14 cellular contexts compared by ENCODE assay signal in genomic region chr7:158760936-158761335, GRCh38. TPM values are rescaled to one million over a fixed set of nuclear protein-coding genes. Genes with fewer than 3 reads are reported as not detected.
A peak's percentile ranks its signal among the peaks of the same experiment; 100 is the strongest.
DNase-seq lines count a peak whose midpoint lies in the region; ATAC-seq, FAIRE-seq and TF ChIP-seq lines count a peak whose summit lies in the region.
"Had no signal": no experiment of that assay in that cellular context is flagged by ENCODE, and none has a peak within 500 bp of the region (broad histone marks: within the 10 kb centered on the region; RNA-seq: fewer than 3 reads in every experiment).

No MANE protein-coding gene starts in this region.

- SMC1A ChIA-PET in GM12878 (lab: Charles Lee; ENCODE audit: uncharacterized antibody, unreplicated experiment): no interaction called here

- no peaks in the 10 kb centered on the region for H3K9me3 ChIP-seq in GM12878 (replicated peaks; ENCODE audit: control insufficient read depth, insufficient read depth, low read length)
- H3K9me3 ChIP-seq in uterus: no peaks in the 10 kb centered on the region

- no peak overlapping the region for H3K4me3 Mint-ChIP-seq in immature natural killer cell

- no peaks in the 10 kb centered on the region for H3K79me2 ChIP-seq in GM12878 (ENCODE audit: control insufficient read depth, insufficient read depth, low read length)

- peaks cover 2 to 8% of the 10 kb centered on the region in 2 donors for H3K4me1 Mint-ChIP-seq in immature natural killer cell

- peaks cover 35 to 68% (median 55%) of the 10 kb centered on the region in 3 donors for H3K36me3 Mint-ChIP-seq in immature natural killer cell

- peak; percentile 22; the same call in 1 of the 2 replicates for TF ChIP-seq RAD21 in GM12878 (IDR thresholded peaks at IDR 0.05; ENCODE audit: insufficient read depth, low read depth, low read length)

- no peak for TF ChIP-seq POLR2A in GM12878 (IDR thresholded peaks at IDR 0.05; ENCODE audit: low read depth, low read length)
- TF ChIP-seq POLR2A in uterus (IDR thresholded peaks at IDR 0.05): no peak

- no peaks in the 10 kb centered on the region for H4K20me1 ChIP-seq in GM12878 (ENCODE audit: control insufficient read depth, insufficient read depth)

- H3K27me3 Mint-ChIP-seq in immature natural killer cell (ENCODE audit: low read depth in 3 of 3): peaks cover 0 to 5% (median 0%) of the 10 kb centered on the region in 3 donors

- H3K36me3 ChIP-seq in GM12878 (ENCODE audit: control insufficient read depth in 2 of 2, insufficient read depth in 2 of 2, low read length in 1 of 2) (peaks cover 7 to 13% of the 10 kb centered on the region in 2 experiments), uterus (no peaks in the 10 kb centered on the region)

- ATAC-seq in GM12878: no peak

- BruUV-seq in GM12878 (replicated peaks; lab: Mats Ljungman, UMichigan): no TSS peak

- no peak for FAIRE-seq in GM12878 (lab: Jason Lieb, UNC)
- FAIRE-seq: GM19239 had no signal

- TF ChIP-seq CTCF in GM12878 (IDR thresholded peaks at IDR 0.05 in 2 of 3, conservative IDR thresholded peaks at IDR 0.05 in 1 of 3; ENCODE audit: control insufficient read depth in 2 of 3, extremely low read depth in 1 of 3, insufficient read depth in 1 of 3, low read depth in 3 of 3, low read length in 3 of 3) (peak in 2 of 3 experiments; percentile 3 to 15; a peak in 1 of 6 replicates), uterus (IDR thresholded peaks at IDR 0.05) (no peak)

- intact Hi-C loops in GM12878 (cut with micrococcal nuclease; ENCODE audit: unreplicated experiment): loop anchor here (5.0 kb wide), 1 partner anchor 216 kb away; no protein-coding TSS in a partner anchor
- intact Hi-C loops in uterus (cut with DNase I; ENCODE audit: low total_unique reads): no loop called here

- no peak overlapping the region for H3K4me3 ChIP-seq in GM12878
- H3K4me3 ChIP-seq in uterus: no peak overlapping the region

- H3K27ac Mint-ChIP-seq in immature natural killer cell: peak overlapping the region in 5 of 6 donors; percentile 20 to 76 (median 56)

- H3K9me3 Mint-ChIP-seq in immature natural killer cell: no peaks in the 10 kb centered on the region

- no peak overlapping the region for H3K27ac ChIP-seq in GM12878 (ENCODE audit: control insufficient read depth, insufficient read depth)
- H3K27ac ChIP-seq in uterus: no peak overlapping the region

- H3K4me2 ChIP-seq in GM12878 (ENCODE audit: control insufficient read depth, insufficient read depth): no peak overlapping the region

- POLR2A ChIA-PET in GM12878 (lab: Charles Lee): interaction anchor here (0.5 kb wide), 1 partner anchor 15 kb away, joined by 3 read pairs; no protein-coding TSS in a partner anchor

- H2AFZ ChIP-seq in GM12878 (ENCODE audit: control insufficient read depth, low read depth, low read length): no peak overlapping the region

- 97% methylated on average over 8 of the region's 8 CpGs for WGBS in GM12878 (ENCODE audit: insufficient coverage, insufficient replicate concordance, low lambda C conversion rate, missing lambda C conversion rate)

- H3K9ac ChIP-seq in GM12878 (ENCODE audit: control insufficient read depth, insufficient read depth, low read length): no peak overlapping the region

- no peaks in the 10 kb centered on the region for H3K27me3 ChIP-seq in GM12878 (replicated peaks in 1 of 2; ENCODE audit: control insufficient read depth in 2 of 2, insufficient read depth in 2 of 2, low read length in 1 of 2)
- H3K27me3 ChIP-seq in uterus: no peaks in the 10 kb centered on the region

- CTCF ChIA-PET in GM12878 (lab: Yijun Ruan, JAX): interaction anchor here (2.2 kb wide), 1 partner anchor 216 kb away, joined by 8 read pairs; no protein-coding TSS in a partner anchor

- TF ChIP-seq EP300 in GM12878 (IDR thresholded peaks at IDR 0.05; ENCODE audit: borderline replicate concordance in 1 of 2, control insufficient read depth in 1 of 2, low read depth in 2 of 2, low read length in 2 of 2): no peak

- H3K4me1 ChIP-seq in GM12878 (ENCODE audit: control insufficient read depth, insufficient read depth, low read length): no peaks in the 10 kb centered on the region
- no peaks in the 10 kb centered on the region for H3K4me1 ChIP-seq in uterus

- in situ Hi-C loops in GM12878 (cut with MboI): no loop called here

- RAD21 ChIA-PET in GM12878 (lab: Charles Lee; ENCODE audit: unreplicated experiment): no interaction called here

- DNase-seq in CD1c-positive myeloid dendritic cell (ENCODE audit: extremely low spot score) (peak; percentile 3), HT-29 (ENCODE audit: low spot score) (peak; percentile 43), GM12878 (ENCODE audit: low read depth, low spot score) (no peak), immature natural killer cell (no peak), cerebellum (ENCODE audit: low spot score) (no peak), uterus (no peak), COLO668 (lab: John Stamatoyannopoulos, UW; ENCODE audit: unreplicated experiment) (no peak), pons (ENCODE audit: low spot score) (no peak)
- DNase-seq: anterior cingulate cortex; HCEC 1CT; NCI-H524; SHP77; stimulated activated CD4-positive, alpha-beta T cell treated with anti-CD3 and anti-CD28 coated beads, Interleukin-2, amount 100 ng/mL, for 24 hours had no signal

TF ChIP-seq in GM12878, 131 proteins besides CTCF, POLR2A, EP300 and RAD21:
- TF ChIP-seq MEF2B (IDR thresholded peaks at IDR 0.05; ENCODE audit: partially characterized antibody, poor library complexity, severe bottlenecking) (no peak), KLF5 (IDR thresholded peaks at IDR 0.05; ENCODE audit: partially characterized antibody) (no peak), USF1 (IDR thresholded peaks at IDR 0.05; ENCODE audit: borderline replicate concordance, extremely low read length, insufficient read depth, low read depth, low read length) (no peak), ASH2L (IDR thresholded peaks at IDR 0.05; ENCODE audit: borderline replicate concordance, low read depth) (no peak), KAT2A (conservative IDR thresholded peaks at IDR 0.05; ENCODE audit: control insufficient read depth, low read depth, low read length) (no peak), NBN (IDR thresholded peaks at IDR 0.05) (no peak), CHD1 (IDR thresholded peaks at IDR 0.05; ENCODE audit: low read depth, low read length) (no peak), ATF3 (IDR thresholded peaks at IDR 0.05; ENCODE audit: borderline replicate concordance, extremely low read depth, low read depth, low read length) (no peak), ATF7 (IDR thresholded peaks at IDR 0.05; ENCODE audit: low read depth) (no peak)

RNA-seq across cellular contexts. Expression of gene NCAPG2, which starts 56.3 kb away (rescaled TPM):
- 37.7 and 40.5 TPM in 2 replicates for total RNA-seq in HT-29 (2014; rRNA removed; shearing (Covaris generic))
- 56.7 and 59.9 TPM in 2 replicates for total RNA-seq in GM12878 (2013; cell fraction: nucleolus; rRNA removed)
- 36.1 and 36.9 TPM in 2 replicates for total RNA-seq in GM12878 (2014; rRNA removed)
- total RNA-seq in GM12878 (2014; rRNA removed; fragmentation: Illumina TruSeq; extraction: Trizol): 48.2 and 48.6 TPM in 2 replicates
- total RNA-seq in GM12878 (2021): 67.2 and 78.2 TPM in 2 replicates
- 18.6 TPM for polyA plus RNA-seq in GM12878 (2011; ENCODE audit: low read depth)
- 44.0 and 56.1 TPM in 2 replicates for polyA plus RNA-seq in GM12878 (2011; rRNA removed)
- polyA plus RNA-seq in GM12878 (2011; cell fraction: cytosol; rRNA removed): 37.0 and 37.2 TPM in 2 replicates
- 37.7 and 50.7 TPM in 2 replicates for polyA plus RNA-seq in GM12878 (2011; cell fraction: nucleus; rRNA removed)
- polyA plus RNA-seq in GM12878 (2012): 24.4 and 28.3 TPM in 2 replicates
- 52.9 and 56.3 TPM in 2 replicates for polyA plus RNA-seq in GM12878 (2014; fragmentation: Illumina TruSeq; extraction: Trizol)
- polyA plus RNA-seq in GM12878 (2014; fragmentation: Nextera tagmentation; extraction: Ambion mirVana): 10 to 100 TPM; 11.2 to 27.9 TPM
- 46.4 and 49.9 TPM in 2 replicates for polyA plus RNA-seq in GM12878 (2014; rRNA removed)
- 10 to 100 TPM; 68.9 to 74.0 TPM for polyA plus RNA-seq in GM12878 (2016; fragmentation: Nextera tagmentation; extraction: Ambion mirVana)
- polyA minus RNA-seq in GM12878 (2011; rRNA and poly(A)+ RNA removed): 107 and 117 TPM in 2 replicates
- polyA minus RNA-seq in GM12878 (2011; cell fraction: cytosol; rRNA and poly(A)+ RNA removed): 18.9 and 23.1 TPM in 2 replicates
- polyA minus RNA-seq in GM12878 (2011; cell fraction: nucleus; rRNA and poly(A)+ RNA removed): 42.8 and 70.3 TPM in 2 replicates
- 1 to 10 TPM; 3.5 to 7.9 (median 5.7) TPM for polyA plus RNA-seq in immature natural killer cell
- 21.2 TPM for total RNA-seq in cerebellum
- 10 to 100 TPM in 1 of 4 donors, 1 to 10 TPM in 2, under 1 TPM in 1; 0.51 to 36.0 (median 7.8) TPM for total RNA-seq in uterus

Comparison
In these comparisons a context has a peak if more than half of its experiments do, and no peak if none do; other contexts are left out.
1. DNase-seq: peak in CD1c-positive myeloid dendritic cell (single experiment) and HT-29 (single experiment); none in GM12878 (single experiment), immature natural killer cell (0 of 3), cerebellum (single experiment), uterus (0 of 2), COLO668 (single experiment) and pons (single experiment).
2. CTCF ChIP-seq: peak in GM12878 (2 of 3); none in uterus (0 of 4).